ENCODE assay signal across 18 cellular contexts in the genomic region with DNA sequence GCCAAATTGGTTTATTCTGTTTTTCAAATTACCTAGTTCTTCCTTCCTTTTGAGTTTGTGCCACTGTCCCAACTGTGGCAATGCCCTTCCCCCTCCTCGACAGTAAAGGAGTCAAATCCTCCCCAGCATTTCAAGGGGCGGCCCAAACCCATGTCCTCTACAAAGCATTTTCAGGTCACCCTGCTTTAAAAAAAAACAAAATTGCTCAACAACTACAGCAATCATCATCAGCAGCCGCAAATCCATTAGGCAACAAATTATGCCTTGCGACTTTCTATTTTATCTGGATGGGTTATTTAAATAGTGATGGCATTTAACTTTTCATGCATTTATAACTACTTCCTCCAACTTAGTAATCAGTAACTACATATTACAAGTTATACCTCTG. TPM values are rescaled to one million over a fixed set of nuclear protein-coding genes. Genes with fewer than 3 reads are reported as not detected.
DNase-seq lines count a peak whose midpoint lies in the region; ATAC-seq and TF ChIP-seq lines count a peak whose summit lies in the region.
"Had no signal": no experiment of that assay in that cellular context is flagged by ENCODE, and none has a peak within 500 bp of the region (broad histone marks: within the 10 kb centered on the region; RNA-seq: fewer than 3 reads in every experiment).

No MANE protein-coding gene starts in this region.

- H3K4me1 ChIP-seq in HEK293 (ENCODE audit: control insufficient read depth, insufficient read depth, low read length) = 0 out of 2 replicates have a peak, but pooled peaks cover 3% of the 10 kb centered on the region
- peaks cover 42% of the 10 kb centered on the region for H3K4me1 ChIP-seq in Panc1 (ENCODE audit: control insufficient read depth, insufficient read depth, low read length)
- H3K4me1 ChIP-seq in esophagus squamous epithelium = peaks cover under 1 to 31% (median 7%) of the 10 kb centered on the region in 3 donors

- POLR2A ChIA-PET in HEK293 (lab: Yijun Ruan, JAX) = no interaction called here
- POLR2A ChIA-PET in Panc1 (lab: Charles Lee) = interaction anchor here (0.5 to 0.7 kb wide), 2 partner anchors 421 to 802 kb away, joined by 3 to 4 read pairs; no protein-coding TSS in a partner anchor

- H3K36me3 ChIP-seq in HEK293 (ENCODE audit: control insufficient read depth in 2 of 2, insufficient read depth in 1 of 2, low read length in 2 of 2) (no peaks in the 10 kb centered on the region), Panc1 (ENCODE audit: control insufficient read depth, insufficient read depth, low read length) (no peaks in the 10 kb centered on the region), esophagus squamous epithelium (no peaks in the 10 kb centered on the region)

- in situ Hi-C loops in Panc1 (cut with HindIII; ENCODE audit: low pct_unique_long_range_greater_than_20kb, low sequenced_read_pairs) = no loop called here

- CTCF ChIA-PET in HEK293 (lab: Yijun Ruan, JAX) (interaction anchor here (0.6 kb wide), 1 partner anchor 760 kb away, joined by 3 read pairs; no protein-coding TSS in a partner anchor), Panc1 (lab: Charles Lee) (no interaction called here)

- intact Hi-C loops in Panc1 (cut with micrococcal nuclease; ENCODE audit: unreplicated experiment) (no loop called here), esophagus squamous epithelium (cut with DNase I) (loop anchor here (10.0 kb wide), 1 partner anchor 47 kb away; no protein-coding TSS in a partner anchor)

- no peak overlapping the region for H3K27ac ChIP-seq in HEK293 (ENCODE audit: extremely low read depth, low read depth, low read length)
- peak overlapping the region; percentile 72 for H3K27ac ChIP-seq in Panc1 (ENCODE audit: low read length)
- peak overlapping the region in 3 of 4 donors; percentile 18 to 53 (median 42) for H3K27ac ChIP-seq in esophagus squamous epithelium
- H3K27ac ChIP-seq in skin epidermis = peak overlapping the region in 11 of 21 experiments; percentile 18 to 74 (median 43)
- H3K27ac ChIP-seq in coronary artery = no peak overlapping the region

- TF ChIP-seq POLR2A in esophagus squamous epithelium (IDR thresholded peaks at IDR 0.05) = no peak

- H3K4me3 ChIP-seq in HEK293 (ENCODE audit: low read depth, low read length) (no peak overlapping the region), Panc1 (ENCODE audit: low read depth in 2 of 2, low read length in 2 of 2) (no peak overlapping the region), esophagus squamous epithelium (no peak overlapping the region), skin epidermis (no peak overlapping the region), coronary artery (no peak overlapping the region)
- H3K4me3 ChIP-seq: K562 had no signal

- no peak for ATAC-seq in Panc1
- ATAC-seq in GM21526 (IDR thresholded peaks at IDR 0.05; ENCODE audit: low FRiP score, unreplicated experiment) = no peak
- no peak for ATAC-seq in left lobe of liver
- ATAC-seq: K562 had no signal

- DNase-seq in Panc1 (ENCODE audit: low read depth, low spot score) = no peak
- DNase-seq in esophagus squamous epithelium (lab: John Stamatoyannopoulos, UW) = no peak
- DNase-seq in left lobe of liver (ENCODE audit: low spot score) = no peak
- no peak for DNase-seq in activated CD4-positive, CD25-positive, alpha-beta regulatory T cell (lab: John Stamatoyannopoulos, UW)
- DNase-seq in coronary artery (ENCODE audit: low spot score) = no peak
- DNase-seq: activated naive CD8-positive, alpha-beta T cell treated with anti-CD3 and anti-CD28 coated beads for 36 hours; CD8-positive, alpha-beta memory T cell; DND-41; HFFc6; NCI-H2081; NCI-H510A; occipital lobe; right cardiac atrium; stimulated activated CD4-positive, alpha-beta T cell treated with anti-CD3 and anti-CD28 coated beads, Interleukin-15, amount 100 ng/mL, for 24 hours had no signal

- TF ChIP-seq CTCF in HEK293 (tag by site-specific recombination; IDR thresholded peaks at IDR 0.05) (no peak), Panc1 (IDR thresholded peaks at IDR 0.05) (no peak), esophagus squamous epithelium (IDR thresholded peaks at IDR 0.05) (no peak), coronary artery (IDR thresholded peaks at IDR 0.05) (no peak)

- 76 to 78% methylated on average over 4 of the region's 4 CpGs for WGBS in esophagus squamous epithelium, 2 donors

- BruUV-seq in Panc1 (replicated peaks; lab: Mats Ljungman, UMichigan) = no TSS peak

- H3K9me3 ChIP-seq in HEK293 (ENCODE audit: control insufficient read depth, insufficient read depth, low read depth, low read length) = no peaks in the 10 kb centered on the region
- H3K9me3 ChIP-seq in Panc1 (ENCODE audit: control insufficient read depth, insufficient read depth, low read depth, low read length) = no peaks in the 10 kb centered on the region
- no peaks in the 10 kb centered on the region for H3K9me3 ChIP-seq in esophagus squamous epithelium

- no peaks in the 10 kb centered on the region for H3K27me3 ChIP-seq in Panc1 (ENCODE audit: control insufficient read depth, insufficient read depth, low read length)
- H3K27me3 ChIP-seq in esophagus squamous epithelium = no peaks in the 10 kb centered on the region

TF ChIP-seq in HEK293, 187 proteins besides CTCF, POLR2A, EP300 and RAD21:
- TF ChIP-seq ZNF184 (tag by site-specific recombination; IDR thresholded peaks at IDR 0.05) (peak; percentile 53; the same call in 1 of the 2 replicates), SCRT2 (tag by site-specific recombination; IDR thresholded peaks at IDR 0.05) (no peak)

RNA-seq across cellular contexts. Expression of a gene that starts 32.7 kb away (rescaled TPM):
- total RNA-seq in Panc1 (2021; ENCODE audit: unreplicated experiment) (20.6 TPM), esophagus squamous epithelium (10 to 100 TPM; 30.9 to 67.9 (median 56.0) TPM), left lobe of liver (15.2 TPM)
- polyA plus RNA-seq in Panc1 (2012; ENCODE audit: insufficient read length) = 6.7 TPM

Comparison
In these comparisons a context has a peak if more than half of its experiments do, and no peak if none do; other contexts are left out.
1. H3K27ac ChIP-seq: peak in Panc1 (single experiment), esophagus squamous epithelium (3 of 4) and skin epidermis (11 of 21); none in HEK293 (single experiment) and coronary artery (0 of 2).